ENCODE assay signal across 1 cellular context in the genomic region with DNA sequence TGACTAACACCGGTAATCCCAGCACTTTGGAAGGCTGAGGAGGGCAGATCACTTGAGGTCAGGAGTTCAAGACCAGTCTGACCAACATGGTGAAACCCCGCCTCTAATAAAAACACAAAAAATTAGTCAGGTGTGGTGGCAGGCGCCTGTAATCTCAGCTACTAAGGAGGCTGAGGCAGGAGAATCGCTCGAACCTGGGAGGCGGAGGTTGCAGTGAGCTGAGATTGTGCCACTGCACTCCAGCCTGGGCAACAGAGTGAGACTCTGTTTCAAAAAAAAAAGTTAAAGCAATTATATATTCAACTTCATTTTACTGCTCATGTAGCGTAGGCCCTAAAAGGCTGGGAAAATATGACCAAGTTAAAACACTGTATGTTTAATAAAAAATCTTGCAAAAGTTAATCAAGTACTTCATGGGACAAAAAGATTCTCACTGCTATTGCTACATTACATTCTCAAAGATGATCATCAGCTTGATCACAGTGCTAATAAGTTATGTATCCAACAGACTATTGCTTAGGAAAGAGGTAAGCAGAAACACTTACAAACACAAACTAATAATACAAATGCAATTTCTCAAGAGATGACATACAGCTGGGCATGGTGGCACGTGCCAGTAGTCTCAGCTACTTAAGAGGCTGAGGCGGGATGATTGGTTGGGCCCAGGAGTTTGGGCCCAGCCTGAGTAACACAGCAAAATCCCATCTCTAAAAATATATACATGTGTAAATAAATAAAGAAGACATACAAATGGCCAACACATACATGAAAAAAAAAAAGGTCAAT.
A peak's percentile ranks its signal among the peaks of the same experiment; 100 is the strongest.
TF ChIP-seq lines count a peak whose summit lies in the region.

No MANE protein-coding gene starts in this region.

TF ChIP-seq in HepG2, 621 proteins besides CTCF, POLR2A, EP300 and RAD21:
- no peak for TF ChIP-seq ZBTB7B (CRISPR knock-in tag; IDR thresholded peaks at IDR 0.05)
- TF ChIP-seq ZNF121 (CRISPR knock-in tag; IDR thresholded peaks at IDR 0.05) = 0 out of 2 replicates have a peak, but pooled peaks have one; percentile 14
- no peak for TF ChIP-seq ZNF143 (CRISPR knock-in tag; IDR thresholded peaks at IDR 0.05)
TF ChIP-seq in HepG2: peak in this region for 1.
